In the genomic region with DNA sequence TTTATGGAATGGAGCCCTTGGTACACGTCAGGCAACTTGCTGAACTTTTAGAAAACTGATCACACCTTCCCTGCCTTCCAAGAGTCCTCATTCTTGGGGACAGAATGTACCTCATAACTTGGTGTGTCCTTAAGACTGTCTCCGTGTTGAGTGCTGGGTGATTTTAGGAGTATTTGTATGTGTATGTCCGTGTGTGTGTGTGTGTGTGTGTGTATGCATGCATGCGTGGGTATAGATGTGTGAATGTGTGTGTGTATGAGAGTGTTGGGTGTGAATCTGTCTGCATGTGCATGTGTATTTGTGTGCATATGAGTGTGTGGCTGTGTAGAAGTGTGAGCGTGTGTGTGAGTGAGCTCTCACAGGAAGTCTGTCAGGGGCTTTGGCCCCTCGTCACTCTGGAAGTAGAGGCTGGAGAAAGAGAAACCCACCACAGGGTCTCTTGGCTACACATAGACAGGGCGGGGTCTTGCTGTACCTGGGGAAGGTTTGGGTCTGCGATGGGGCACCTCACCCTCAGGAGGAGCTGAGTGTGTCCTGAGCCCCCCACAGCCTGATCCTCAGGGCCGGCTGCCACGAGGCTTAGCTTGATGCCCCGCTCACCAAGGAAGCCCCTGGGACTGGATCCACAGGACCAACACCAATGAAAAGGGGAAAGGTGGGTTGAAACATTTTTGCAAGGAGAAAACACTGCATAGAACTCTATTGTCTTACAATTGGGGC, we compare ENCODE assay signal across 27 cellular contexts.
"Had no signal": no experiment of that assay in that cellular context is flagged by ENCODE, and none has a peak within 500 bp of the region (broad histone marks: within the 10 kb centered on the region; RNA-seq: fewer than 3 reads in every experiment).

No MANE protein-coding gene starts in this region.

- H3K27ac ChIP-seq: brain microvascular endothelial cell, cardiac muscle cell, Peyer's patch, RWPE1 had no signal

- H3K27ac Mint-ChIP-seq: activated CD8-positive, alpha-beta T cell treated with anti-CD3 and anti-CD28 coated beads for 36 hours; activated naive CD8-positive, alpha-beta T cell; activated T-cell treated with anti-CD3 and anti-CD28 coated beads, Interleukin-2, amount 50 U/mL, for 72 hours; activated T-helper 2 cell treated with anti-CD3 and anti-CD28 coated beads, Interferon-gamma antibody, Interleukin-2, Interleukin-4, amounts not matched to agents 10 μg/mL and 5 μg/mL and 100 μg/mL, durations not matched to agents 14 hours and 24 hours and 36 hours; T-helper 1 cell treated with Interleukin-12 subunit alpha and Interleukin-12 subunit beta and Interleukin-4 antibody, amounts not matched to agents 30 μg/mL and 1 μg/mL, for 36 hours had no signal

- H3K4me3 Mint-ChIP-seq: activated CD8-positive, alpha-beta T cell treated with anti-CD3 and anti-CD28 coated beads for 36 hours; activated naive CD8-positive, alpha-beta T cell; activated T-cell treated with anti-CD3 and anti-CD28 coated beads, Interleukin-2, amount 50 U/mL, for 72 hours; T-helper 1 cell treated with Interleukin-12 subunit alpha and Interleukin-12 subunit beta and Interleukin-4 antibody, amounts not matched to agents 30 μg/mL and 1 μg/mL, for 36 hours had no signal

- H3K27me3 ChIP-seq: brain microvascular endothelial cell, cardiac muscle cell, Peyer's patch had no signal

- H3K9me3 Mint-ChIP-seq: activated CD8-positive, alpha-beta T cell treated with anti-CD3 and anti-CD28 coated beads for 36 hours; activated T-cell treated with anti-CD3 and anti-CD28 coated beads, Interleukin-2, amount 50 U/mL, for 72 hours; activated T-helper 2 cell treated with anti-CD3 and anti-CD28 coated beads, Interferon-gamma antibody, Interleukin-2, Interleukin-4, amounts not matched to agents 10 μg/mL and 5 μg/mL and 100 μg/mL, durations not matched to agents 14 hours and 24 hours and 36 hours; T-helper 1 cell treated with Interleukin-12 subunit alpha and Interleukin-12 subunit beta and Interleukin-4 antibody, amounts not matched to agents 30 μg/mL and 1 μg/mL, for 36 hours had no signal

- ATAC-seq: activated CD4-positive, CD25-positive, alpha-beta regulatory T cell treated with anti-CD3 and anti-CD28 coated beads, Interleukin-2, amount 50 U/mL, for 24 hours; activated CD8-positive, alpha-beta T cell treated with anti-CD3 and anti-CD28 coated beads for 36 hours; activated T-cell treated with anti-CD3 and anti-CD28 coated beads, Interleukin-2, amount 50 U/mL, for 72 hours had no signal

- H3K9me3 ChIP-seq: Peyer's patch had no signal

- H3K4me3 ChIP-seq: cardiac muscle cell, Peyer's patch had no signal

- DNase-seq: activated CD4-positive, alpha-beta T cell treated with anti-CD3 and anti-CD28 coated beads for 4 hours; activated CD8-positive, alpha-beta memory T cell treated with anti-CD3 and anti-CD28 coated beads, Interleukin-2, amount 50 U/mL, for 4 hours; activated CD8-positive, alpha-beta T cell treated with anti-CD3 and anti-CD28 coated beads for 36 hours; activated naive CD4-positive, alpha-beta T cell treated with Interleukin-2 at 50 U/mL for 16 hours; activated T-cell treated with anti-CD3 and anti-CD28 coated beads, Interleukin-2, amount 50 U/mL, for 72 hours; amygdala; brain microvascular endothelial cell; MV-4-11; NCI-H1092 treated with DMSO at 0.1 percent for 48 hours; NCI-H1417 treated with DMSO at 0.1 percent for 48 hours; NCI-H1694; NCI-H2029; NCI-H2107; NCI-H2171 treated with DMSO at 0.1 percent for 48 hours; NCI-H226; NCI-H510A; NCI-H69; SHP77 treated with DMSO at 0.1 percent for 48 hours had no signal

- H3K36me3 ChIP-seq: brain microvascular endothelial cell, cardiac muscle cell, Peyer's patch had no signal

- H3K36me3 Mint-ChIP-seq: activated naive CD8-positive, alpha-beta T cell had no signal

- FAIRE-seq: astrocyte, colon had no signal

- H3K4me1 ChIP-seq: Peyer's patch had no signal
